Comparison of ENCODE assay signal across 1 cellular context in genomic region chr6:48429021-48429420, GRCh38.
TF ChIP-seq lines count a peak whose summit lies in the region.

No MANE protein-coding gene starts in this region.

TF ChIP-seq in IMR-90, 13 proteins besides CTCF, POLR2A, EP300 and RAD21 (continued from another document):
- no peak for TF ChIP-seq ELK1 (IDR thresholded peaks at IDR 0.05; ENCODE audit: borderline replicate concordance, low read depth, low read length)
- TF ChIP-seq MAZ (IDR thresholded peaks at IDR 0.05; ENCODE audit: borderline replicate concordance, low read depth, low read length): no peak
- TF ChIP-seq RFX5 (IDR thresholded peaks at IDR 0.05; ENCODE audit: low read depth, low read length): no peak
- TF ChIP-seq MXI1 (IDR thresholded peaks at IDR 0.05; ENCODE audit: borderline replicate concordance, low read depth, low read length): no peak
- no peak for TF ChIP-seq USF2 (IDR thresholded peaks at IDR 0.05; ENCODE audit: low read depth, low read length)
- no peak for TF ChIP-seq MAFK (IDR thresholded peaks at IDR 0.05; ENCODE audit: low read depth, low read length)
